ENCODE assay signal across 2 cellular contexts in the genomic region with DNA sequence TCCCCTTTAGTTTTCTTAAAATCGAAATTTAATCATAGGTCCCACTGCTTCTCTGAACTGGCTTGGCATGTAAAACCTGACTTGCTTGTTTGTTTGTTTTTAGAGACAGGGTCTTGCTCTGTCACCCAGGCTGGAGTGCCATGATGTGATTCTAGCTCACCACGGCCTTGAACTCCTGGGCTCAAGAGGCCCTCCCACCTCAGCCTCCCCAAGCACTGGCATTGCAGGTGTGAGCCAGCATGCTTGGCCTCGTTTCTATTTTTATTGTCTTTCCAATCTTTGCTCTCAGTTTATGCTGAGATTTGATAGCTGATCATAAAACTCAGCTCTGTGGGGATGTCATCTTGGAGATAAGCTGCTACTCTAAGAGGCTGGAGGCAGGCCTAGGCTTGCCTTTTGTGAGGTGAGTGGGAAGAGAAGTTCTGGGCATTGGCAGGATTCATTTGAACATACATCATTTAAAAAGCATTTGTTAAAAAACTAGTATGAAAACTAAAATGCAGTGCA.
A peak's percentile ranks its signal among the peaks of the same experiment; 100 is the strongest.
TF ChIP-seq lines count a peak whose summit lies in the region.

No MANE protein-coding gene starts in this region.

TF ChIP-seq in HEK293, 187 proteins besides CTCF, POLR2A, EP300 and RAD21 (continued from another document and continues in another):
- TF ChIP-seq ZEB2 (tag by site-specific recombination; IDR thresholded peaks at IDR 0.05) = peak; percentile 83
- peak; percentile 51; the same call in 1 of the 2 replicates for TF ChIP-seq ZNF626 (tag by site-specific recombination; IDR thresholded peaks at IDR 0.05)
- peak; percentile 94 for TF ChIP-seq TRIM28 (IDR thresholded peaks at IDR 0.05; ENCODE audit: borderline replicate concordance, low read length)
- peak; percentile 27; the same call in 1 of the 2 replicates for TF ChIP-seq SP3 (tag by site-specific recombination; IDR thresholded peaks at IDR 0.05)
- peak; percentile 25; the same call in 1 of the 2 replicates for TF ChIP-seq ZNF121 (tag by site-specific recombination; IDR thresholded peaks at IDR 0.05)
- peak; percentile 84 for TF ChIP-seq ZNF561 (tag by site-specific recombination; IDR thresholded peaks at IDR 0.05; ENCODE audit: borderline replicate concordance)
- TF ChIP-seq, protein P1, sequence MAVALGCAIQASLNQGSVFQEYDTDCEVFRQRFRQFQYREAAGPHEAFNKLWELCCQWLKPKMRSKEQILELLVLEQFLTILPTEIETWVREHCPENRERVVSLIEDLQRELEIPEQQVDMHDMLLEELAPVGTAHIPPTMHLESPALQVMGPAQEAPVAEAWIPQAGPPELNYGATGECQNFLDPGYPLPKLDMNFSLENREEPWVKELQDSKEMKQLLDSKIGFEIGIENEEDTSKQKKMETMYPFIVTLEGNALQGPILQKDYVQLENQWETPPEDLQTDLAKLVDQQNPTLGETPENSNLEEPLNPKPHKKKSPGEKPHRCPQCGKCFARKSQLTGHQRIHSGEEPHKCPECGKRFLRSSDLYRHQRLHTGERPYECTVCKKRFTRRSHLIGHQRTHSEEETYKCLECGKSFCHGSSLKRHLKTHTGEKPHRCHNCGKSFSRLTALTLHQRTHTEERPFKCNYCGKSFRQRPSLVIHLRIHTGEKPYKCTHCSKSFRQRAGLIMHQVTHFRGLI (tag by site-specific recombination; IDR thresholded peaks at IDR 0.05) = peak; percentile 42; the same call in 1 of the 2 replicates
- TF ChIP-seq, protein P2, sequence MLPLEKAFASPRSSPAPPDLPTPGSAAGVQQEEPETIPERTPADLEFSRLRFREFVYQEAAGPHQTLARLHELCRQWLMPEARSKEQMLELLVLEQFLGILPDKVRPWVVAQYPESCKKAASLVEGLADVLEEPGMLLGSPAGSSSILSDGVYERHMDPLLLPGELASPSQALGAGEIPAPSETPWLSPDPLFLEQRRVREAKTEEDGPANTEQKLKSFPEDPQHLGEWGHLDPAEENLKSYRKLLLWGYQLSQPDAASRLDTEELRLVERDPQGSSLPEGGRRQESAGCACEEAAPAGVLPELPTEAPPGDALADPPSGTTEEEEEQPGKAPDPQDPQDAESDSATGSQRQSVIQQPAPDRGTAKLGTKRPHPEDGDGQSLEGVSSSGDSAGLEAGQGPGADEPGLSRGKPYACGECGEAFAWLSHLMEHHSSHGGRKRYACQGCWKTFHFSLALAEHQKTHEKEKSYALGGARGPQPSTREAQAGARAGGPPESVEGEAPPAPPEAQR (tag by site-specific recombination; IDR thresholded peaks at IDR 0.05) = no peak
- TF ChIP-seq ZNF558 (tag by site-specific recombination; IDR thresholded peaks at IDR 0.05) = peak; percentile 61
- no peak for TF ChIP-seq ZNF37A (tag by site-specific recombination; IDR thresholded peaks at IDR 0.05)
- TF ChIP-seq ZNF621 (tag by site-specific recombination; IDR thresholded peaks at IDR 0.05) = no peak
- no peak for TF ChIP-seq ZNF292 (tag by site-specific recombination; IDR thresholded peaks at IDR 0.05; ENCODE audit: borderline replicate concordance, low read depth)
- TF ChIP-seq PBX3 (CRISPR knock-in tag; IDR thresholded peaks at IDR 0.05) = no peak
- TF ChIP-seq GLIS2 (tag by site-specific recombination; IDR thresholded peaks at IDR 0.05) = peak; percentile 61
- TF ChIP-seq, protein P3, sequence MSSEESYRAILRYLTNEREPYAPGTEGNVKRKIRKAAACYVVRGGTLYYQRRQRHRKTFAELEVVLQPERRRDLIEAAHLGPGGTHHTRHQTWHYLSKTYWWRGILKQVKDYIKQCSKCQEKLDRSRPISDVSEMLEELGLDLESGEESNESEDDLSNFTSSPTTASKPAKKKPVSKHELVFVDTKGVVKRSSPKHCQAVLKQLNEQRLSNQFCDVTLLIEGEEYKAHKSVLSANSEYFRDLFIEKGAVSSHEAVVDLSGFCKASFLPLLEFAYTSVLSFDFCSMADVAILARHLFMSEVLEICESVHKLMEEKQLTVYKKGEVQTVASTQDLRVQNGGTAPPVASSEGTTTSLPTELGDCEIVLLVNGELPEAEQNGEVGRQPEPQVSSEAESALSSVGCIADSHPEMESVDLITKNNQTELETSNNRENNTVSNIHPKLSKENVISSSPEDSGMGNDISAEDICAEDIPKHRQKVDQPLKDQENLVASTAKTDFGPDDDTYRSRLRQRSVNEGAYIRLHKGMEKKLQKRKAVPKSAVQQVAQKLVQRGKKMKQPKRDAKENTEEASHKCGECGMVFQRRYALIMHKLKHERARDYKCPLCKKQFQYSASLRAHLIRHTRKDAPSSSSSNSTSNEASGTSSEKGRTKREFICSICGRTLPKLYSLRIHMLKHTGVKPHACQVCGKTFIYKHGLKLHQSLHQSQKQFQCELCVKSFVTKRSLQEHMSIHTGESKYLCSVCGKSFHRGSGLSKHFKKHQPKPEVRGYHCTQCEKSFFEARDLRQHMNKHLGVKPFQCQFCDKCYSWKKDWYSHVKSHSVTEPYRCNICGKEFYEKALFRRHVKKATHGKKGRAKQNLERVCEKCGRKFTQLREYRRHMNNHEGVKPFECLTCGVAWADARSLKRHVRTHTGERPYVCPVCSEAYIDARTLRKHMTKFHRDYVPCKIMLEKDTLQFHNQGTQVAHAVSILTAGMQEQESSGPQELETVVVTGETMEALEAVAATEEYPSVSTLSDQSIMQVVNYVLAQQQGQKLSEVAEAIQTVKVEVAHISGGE (tag by site-specific recombination; conservative IDR thresholded peaks at IDR 0.05; ENCODE audit: low read depth) = no peak; the same call in 1 of the 2 replicates
- TF ChIP-seq ZNF354C (tag by site-specific recombination; IDR thresholded peaks at IDR 0.05; ENCODE audit: borderline replicate concordance, low read depth) = no peak
- peak; percentile 94 for TF ChIP-seq WT1 (tag by site-specific recombination; IDR thresholded peaks at IDR 0.05)
- TF ChIP-seq ZNF654 (tag by site-specific recombination; IDR thresholded peaks at IDR 0.05; ENCODE audit: low read depth) = no peak
- TF ChIP-seq ZNF157 (tag by site-specific recombination; IDR thresholded peaks at IDR 0.05) = no peak
- TF ChIP-seq, protein P4, sequence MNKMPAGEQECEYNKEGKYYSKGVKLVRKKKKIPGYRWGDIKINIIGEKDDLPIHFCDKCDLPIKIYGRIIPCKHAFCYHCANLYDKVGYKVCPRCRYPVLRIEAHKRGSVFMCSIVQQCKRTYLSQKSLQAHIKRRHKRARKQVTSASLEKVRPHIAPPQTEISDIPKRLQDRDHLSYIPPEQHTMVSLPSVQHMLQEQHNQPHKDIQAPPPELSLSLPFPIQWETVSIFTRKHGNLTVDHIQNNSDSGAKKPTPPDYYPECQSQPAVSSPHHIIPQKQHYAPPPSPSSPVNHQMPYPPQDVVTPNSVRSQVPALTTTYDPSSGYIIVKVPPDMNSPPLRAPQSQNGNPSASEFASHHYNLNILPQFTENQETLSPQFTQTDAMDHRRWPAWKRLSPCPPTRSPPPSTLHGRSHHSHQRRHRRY (tag by site-specific recombination; IDR thresholded peaks at IDR 0.05) = no peak

TF ChIP-seq in SK-N-SH, 30 proteins besides CTCF, POLR2A, EP300 and RAD21 (continued from another document):
- TF ChIP-seq REST (IDR thresholded peaks at IDR 0.05; ENCODE audit: low read depth, low read length) (no peak), TAF1 (IDR thresholded peaks at IDR 0.05; ENCODE audit: borderline replicate concordance, low read depth, low read length) (no peak), MEF2A (IDR thresholded peaks at IDR 0.05; ENCODE audit: borderline replicate concordance, low read depth) (no peak), MXI1 (IDR thresholded peaks at IDR 0.05; ENCODE audit: low read depth, low read length) (no peak), PBX3 (IDR thresholded peaks at IDR 0.05) (no peak), FOXJ3 (CRISPR knock-in tag; IDR thresholded peaks at IDR 0.05) (no peak)
TF ChIP-seq in SK-N-SH: peak in this region for 0.
